In genomic region chr5:122264610-122265009, GRCh38 we compare ENCODE assay signal across 1 cellular context.
TF ChIP-seq lines count a peak whose summit lies in the region.

No MANE protein-coding gene starts in this region.

TF ChIP-seq in GM12878, 131 proteins besides CTCF, POLR2A, EP300 and RAD21:
- TF ChIP-seq REST (IDR thresholded peaks at IDR 0.05; ENCODE audit: low read depth, low read length), result peak; percentile 37; the same call in 1 of the 2 replicates
- TF ChIP-seq NR2C1 (IDR thresholded peaks at IDR 0.05), result no peak
